9 cellular contexts compared by ENCODE assay signal in the genomic region with DNA sequence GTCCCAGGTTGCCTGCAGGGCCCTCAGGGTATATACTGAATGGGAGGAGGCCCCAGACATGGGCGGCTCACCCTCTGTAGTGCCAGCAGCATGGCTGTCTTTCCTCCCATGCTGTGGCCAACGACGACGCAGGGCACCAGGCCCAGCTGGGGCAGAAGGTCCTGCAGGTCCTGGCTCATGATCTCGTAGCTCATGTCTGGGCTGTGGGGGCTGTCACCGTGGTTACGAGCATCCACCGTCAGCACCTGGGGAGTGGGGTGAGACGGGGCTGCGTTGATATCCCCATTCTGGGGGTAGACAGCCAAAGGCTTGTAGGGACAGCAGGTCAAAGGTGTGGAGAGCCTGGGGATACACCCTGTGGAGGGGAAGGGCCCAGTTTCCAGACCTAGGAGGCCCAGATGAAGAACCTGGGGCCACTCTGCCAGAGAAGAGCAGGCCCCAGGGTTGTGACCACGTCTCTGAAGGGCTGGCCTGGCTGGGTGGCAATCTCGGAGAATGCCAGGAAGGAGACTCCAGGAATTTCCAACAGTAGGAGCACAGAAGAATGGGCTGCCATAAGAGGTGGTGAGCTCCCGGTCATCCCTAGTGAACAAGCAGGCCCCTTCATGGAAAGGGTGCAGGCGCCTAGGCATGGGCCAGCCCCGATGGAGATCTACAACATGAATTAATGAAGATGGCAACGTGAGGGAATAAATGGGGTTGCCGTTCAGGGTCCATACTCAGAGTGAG. TPM values are rescaled to one million over a fixed set of nuclear protein-coding genes. Genes with fewer than 3 reads are reported as not detected.
A peak's percentile ranks its signal among the peaks of the same experiment; 100 is the strongest.
DNase-seq lines count a peak whose midpoint lies in the region; ATAC-seq and TF ChIP-seq lines count a peak whose summit lies in the region.
"Had no signal": no experiment of that assay in that cellular context is flagged by ENCODE, and none has a peak within 500 bp of the region (broad histone marks: within the 10 kb centered on the region; RNA-seq: fewer than 3 reads in every experiment).

No MANE protein-coding gene starts in this region.

- H3K36me3 ChIP-seq in sigmoid colon = peaks cover 0 to 19% (median 6%) of the 10 kb centered on the region in 4 donors

- no peak for TF ChIP-seq POLR2A in sigmoid colon (IDR thresholded peaks at IDR 0.05)

- CTCF ChIA-PET in T-cell (lab: Charles Lee) = interaction anchor here (0.8 to 1.9 kb wide), 6 partner anchors 12 to 215 kb away, joined by 3 to 7 read pairs (median 4); partner anchors contain the start of gene BAZ1B (in 1 of the 2)

- peak overlapping the region; percentile 89 to 91 (median 90) for H3K4me3 Mint-ChIP-seq in T-cell

- peak overlapping the region; percentile 88 to 93 for H3K27ac Mint-ChIP-seq in T-cell

- ATAC-seq in T-cell (replicated peaks in 1 of 4) = no peak

- no peaks in the 10 kb centered on the region for H3K36me3 Mint-ChIP-seq in T-cell

- peaks cover 11 to 25% (median 17%) of the 10 kb centered on the region in 3 donors for H3K4me1 Mint-ChIP-seq in T-cell

- no peaks in the 10 kb centered on the region for H3K9me3 Mint-ChIP-seq in T-cell

- H3K9me3 ChIP-seq in sigmoid colon = no peaks in the 10 kb centered on the region

- peak overlapping the region; percentile 84 to 94 (median 90) for H3K27ac ChIP-seq in sigmoid colon

- POLR2A ChIA-PET in T-cell (lab: Charles Lee) = interaction anchor here (0.6 kb wide), 3 partner anchors 21 to 172 kb away, joined by 4 to 5 read pairs (median 5); no protein-coding TSS in a partner anchor

- no peak for TF ChIP-seq EP300 in sigmoid colon (IDR thresholded peaks at IDR 0.05)

- WGBS in sigmoid colon, 2 donors = 25 to 73% methylated on average over 17 of the region's 17 CpGs

- DNase-seq in T-cell (no peak), fibroblast of villous mesenchyme (ENCODE audit: low read depth) (no peak), sigmoid colon (no peak), H4 (ENCODE audit: low spot score) (no peak), MV-4-11 (lab: John Stamatoyannopoulos, UW) (no peak), KG1 (lab: John Stamatoyannopoulos, UW) (no peak)
- no peak for DNase-seq in activated CD4-positive, alpha-beta T cell treated with anti-CD3 and anti-CD28 coated beads, Interleukin-2, amount 50 U/mL, for 1 hour

- peaks cover 0 to 25% (median 17%) of the 10 kb centered on the region in 4 donors for H3K4me1 ChIP-seq in sigmoid colon

- peak overlapping the region; percentile 81 for H3K4me3 ChIP-seq in GM12875 (ENCODE audit: low read depth, low read length)
- H3K4me3 ChIP-seq in fibroblast of villous mesenchyme (ENCODE audit: low read depth, low read length) = peak overlapping the region; percentile 87
- peak overlapping the region; percentile 66 to 88 (median 80) for H3K4me3 ChIP-seq in sigmoid colon

- TF ChIP-seq CTCF in GM12875 (IDR thresholded peaks at IDR 0.05; ENCODE audit: borderline replicate concordance, insufficient read depth, low read depth, low read length) = no peak
- TF ChIP-seq CTCF in fibroblast of villous mesenchyme (IDR thresholded peaks at IDR 0.05; ENCODE audit: insufficient read depth, low read depth, low read length) = no peak
- TF ChIP-seq CTCF in sigmoid colon (IDR thresholded peaks at IDR 0.05) = no peak

- intact Hi-C loops in sigmoid colon (cut with DNase I) = loop anchor here (1.0 to 10.0 kb wide), 3 partner anchors 19 to 159 kb away; partner anchors contain the start of genes METTL27, STX1A and TBL2

- H3K27me3 Mint-ChIP-seq in T-cell = peaks cover 0 to 2% of the 10 kb centered on the region in 2 donors

- no peaks in the 10 kb centered on the region for H3K27me3 ChIP-seq in sigmoid colon

RNA-seq across cellular contexts. Expression of gene ABHD11, which starts 0.9 kb away (rescaled TPM):
- total RNA-seq in T-cell (10 to 100 TPM; 14.5 to 24.3 (median 18.8) TPM), fibroblast of villous mesenchyme (8.2 and 11.9 TPM in 2 replicates), sigmoid colon (10 to 100 TPM in 2 of 4 donors, 1 to 10 TPM in 2; 5.4 to 13.0 (median 9.2) TPM)
- polyA plus RNA-seq in sigmoid colon = 10 to 100 TPM; 79.3 to 91.3 (median 81.7) TPM
- 25.8 and 37.7 TPM in 2 replicates for total RNA-seq in H4 (2014; rRNA removed; shearing (Covaris generic))

RNA-seq across cellular contexts. Expression of gene STX1A, which starts 18.2 kb away (rescaled TPM):
- total RNA-seq in T-cell = 10 to 100 TPM in 4 of 5 donors, 1 to 10 TPM in 1; 7.7 to 18.1 (median 13.0) TPM
- 6.8 and 8.2 TPM in 2 replicates for total RNA-seq in fibroblast of villous mesenchyme
- 10 to 100 TPM; 16.1 to 24.6 (median 19.8) TPM for total RNA-seq in sigmoid colon
- polyA plus RNA-seq in sigmoid colon = 1 to 10 TPM; 1.8 to 5.7 (median 2.4) TPM
- total RNA-seq in H4 (2014; rRNA removed; shearing (Covaris generic)) = 3.5 and 12.1 TPM in 2 replicates

RNA-seq across cellular contexts. Expression of gene CLDN3, which starts 32.4 kb away (rescaled TPM):
- total RNA-seq in T-cell (under 1 TPM in 2 of 5 donors, not detected in 3; 0.26 to 0.50 TPM), fibroblast of villous mesenchyme (not detected in 2 replicates), sigmoid colon (1 to 10 TPM in 1 of 4 donors, under 1 TPM in 1, not detected in 2; 0.71 to 1.1 TPM)
- 100 to 1,000 TPM; 174 to 705 (median 231) TPM for polyA plus RNA-seq in sigmoid colon
- not detected in 2 replicates for total RNA-seq in H4 (2014; rRNA removed; shearing (Covaris generic))
- total RNA-seq: T-helper 1 cell treated with Interleukin-12 subunit alpha and Interleukin-12 subunit beta and Interleukin-4 antibody, amounts not matched to agents 30 ng/mL and 1 ng/mL, for 36 hours had no signal

RNA-seq across cellular contexts. Expression of gene BUD23, which starts 54.3 kb away (rescaled TPM):
- total RNA-seq in T-cell (10 to 100 TPM; 66.9 to 90.0 (median 71.2) TPM), fibroblast of villous mesenchyme (38.0 and 39.7 TPM in 2 replicates), sigmoid colon (10 to 100 TPM; 36.8 to 42.4 (median 39.0) TPM)
- 10 to 100 TPM; 34.2 to 86.8 (median 36.0) TPM for polyA plus RNA-seq in sigmoid colon
- total RNA-seq in H4 (2014; rRNA removed; shearing (Covaris generic)) = 31.9 and 80.5 TPM in 2 replicates

RNA-seq across cellular contexts. Expression of gene DNAJC30, which starts 54.4 kb away (rescaled TPM):
- total RNA-seq in T-cell (10 to 100 TPM in 4 of 5 donors, 1 to 10 TPM in 1; 9.1 to 16.4 (median 14.7) TPM), fibroblast of villous mesenchyme (2.3 and 3.0 TPM in 2 replicates), sigmoid colon (1 to 10 TPM; 3.3 to 7.6 (median 5.8) TPM)
- polyA plus RNA-seq in sigmoid colon = 1 to 10 TPM; 5.1 to 9.4 (median 6.6) TPM
- 2.0 and 2.7 TPM in 2 replicates for total RNA-seq in H4 (2014; rRNA removed; shearing (Covaris generic))
